22 cellular contexts compared by ENCODE assay signal in genomic region chr2:138155304-138155703, GRCh38.
"Had no signal": no experiment of that assay in that cellular context is flagged by ENCODE, and none has a peak within 500 bp of the region (broad histone marks: within the 10 kb centered on the region; RNA-seq: fewer than 3 reads in every experiment).

No MANE protein-coding gene starts in this region.

- DNase-seq: activated CD4-positive, alpha-beta T cell treated with anti-CD3 and anti-CD28 coated beads for 4 hours; activated CD4-positive, alpha-beta T cell treated with anti-CD3 and anti-CD28 coated beads, Interleukin-2, amount 50 U/mL, for 48 hours; activated CD4-positive, CD25-positive, alpha-beta regulatory T cell; activated effector memory CD4-positive, alpha-beta T cell treated with anti-CD3 and anti-CD28 coated beads, Interleukin-2, amount 50 U/mL, for 16 hours; activated naive CD4-positive, alpha-beta T cell treated with anti-CD3 and anti-CD28 coated beads, Interleukin-2, amount 10 ng/mL, durations not matched to agents 7 days and 5 days; activated T-cell treated with anti-CD3 and anti-CD28 coated beads for 4 hours; cerebellar nuclear complex; effector CD4-positive, alpha-beta T cell; heart left ventricle; left ventricle myocardium superior; mammary epithelial cell; midbrain; ovary; right cardiac atrium; stimulated activated CD4-positive, alpha-beta T cell treated with anti-CD3 and anti-CD28 coated beads, Interleukin-2, amount 100 ng/mL, for 24 hours; stimulated activated naive CD8-positive, alpha-beta T cell treated with anti-CD3 and anti-CD28 coated beads, Interleukin-15, amount 100 ng/mL, for 72 hours had no signal

- H3K4me1 ChIP-seq: heart left ventricle, tibial nerve had no signal

- H3K27me3 ChIP-seq: heart left ventricle, neutrophil, ovary, tibial nerve had no signal

- H3K4me3 ChIP-seq: coronary artery, heart left ventricle, ovary, skin epidermis, tibial nerve had no signal

- ATAC-seq: heart left ventricle; left ventricle myocardium superior; right cardiac atrium; stimulated activated effector memory CD8-positive, alpha-beta T cell treated with anti-CD3 and anti-CD28 coated beads, Interleukin-12 subunit alpha, Interleukin-12 subunit beta, amount 100 ng/mL, for 72 hours; stimulated activated naive CD8-positive, alpha-beta T cell treated with anti-CD3 and anti-CD28 coated beads, Interleukin-15, amount 100 ng/mL, for 72 hours had no signal

- H3K36me3 Mint-ChIP-seq: activated naive CD4-positive, alpha-beta T cell treated with anti-CD3 and anti-CD28 coated beads, Interleukin-2, amount 10 ng/mL, durations not matched to agents 7 days and 5 days; stimulated activated effector memory CD8-positive, alpha-beta T cell treated with anti-CD3 and anti-CD28 coated beads, Interleukin-12 subunit alpha, Interleukin-12 subunit beta, amount 100 ng/mL, for 72 hours had no signal

- H3K4me1 Mint-ChIP-seq: activated naive CD4-positive, alpha-beta T cell treated with anti-CD3 and anti-CD28 coated beads, Interleukin-2, amount 10 ng/mL, durations not matched to agents 7 days and 5 days; nephron; stimulated activated effector memory CD8-positive, alpha-beta T cell treated with anti-CD3 and anti-CD28 coated beads, Interleukin-12 subunit alpha, Interleukin-12 subunit beta, amount 100 ng/mL, for 72 hours; stimulated activated naive CD8-positive, alpha-beta T cell treated with anti-CD3 and anti-CD28 coated beads, Interleukin-15, amount 100 ng/mL, for 72 hours had no signal

- H3K4me3 Mint-ChIP-seq: activated naive CD4-positive, alpha-beta T cell treated with anti-CD3 and anti-CD28 coated beads, Interleukin-2, amount 10 ng/mL, durations not matched to agents 7 days and 5 days; nephron; stimulated activated effector memory CD8-positive, alpha-beta T cell treated with anti-CD3 and anti-CD28 coated beads, Interleukin-12 subunit alpha, Interleukin-12 subunit beta, amount 100 ng/mL, for 72 hours; stimulated activated naive CD8-positive, alpha-beta T cell treated with anti-CD3 and anti-CD28 coated beads, Interleukin-15, amount 100 ng/mL, for 72 hours had no signal

- H3K9me3 Mint-ChIP-seq: activated naive CD4-positive, alpha-beta T cell treated with anti-CD3 and anti-CD28 coated beads, Interleukin-2, amount 10 ng/mL, durations not matched to agents 7 days and 5 days; stimulated activated naive CD8-positive, alpha-beta T cell treated with anti-CD3 and anti-CD28 coated beads, Interleukin-15, amount 100 ng/mL, for 72 hours had no signal

- H3K27ac Mint-ChIP-seq: activated naive CD4-positive, alpha-beta T cell treated with anti-CD3 and anti-CD28 coated beads, Interleukin-2, amount 10 ng/mL, durations not matched to agents 7 days and 5 days; nephron; stimulated activated effector memory CD8-positive, alpha-beta T cell treated with anti-CD3 and anti-CD28 coated beads, Interleukin-12 subunit alpha, Interleukin-12 subunit beta, amount 100 ng/mL, for 72 hours; stimulated activated naive CD8-positive, alpha-beta T cell treated with anti-CD3 and anti-CD28 coated beads, Interleukin-15, amount 100 ng/mL, for 72 hours had no signal

- H3K36me3 ChIP-seq: heart left ventricle, neutrophil, ovary had no signal

- H3K27me3 Mint-ChIP-seq: activated naive CD4-positive, alpha-beta T cell treated with anti-CD3 and anti-CD28 coated beads, Interleukin-2, amount 10 ng/mL, durations not matched to agents 7 days and 5 days; stimulated activated naive CD8-positive, alpha-beta T cell treated with anti-CD3 and anti-CD28 coated beads, Interleukin-15, amount 100 ng/mL, for 72 hours had no signal

- H3K9me3 ChIP-seq: heart left ventricle, neutrophil, ovary, tibial nerve had no signal

- H3K27ac ChIP-seq: coronary artery, heart left ventricle, neutrophil, ovary, skin epidermis, tibial nerve had no signal
